In the genomic region with DNA sequence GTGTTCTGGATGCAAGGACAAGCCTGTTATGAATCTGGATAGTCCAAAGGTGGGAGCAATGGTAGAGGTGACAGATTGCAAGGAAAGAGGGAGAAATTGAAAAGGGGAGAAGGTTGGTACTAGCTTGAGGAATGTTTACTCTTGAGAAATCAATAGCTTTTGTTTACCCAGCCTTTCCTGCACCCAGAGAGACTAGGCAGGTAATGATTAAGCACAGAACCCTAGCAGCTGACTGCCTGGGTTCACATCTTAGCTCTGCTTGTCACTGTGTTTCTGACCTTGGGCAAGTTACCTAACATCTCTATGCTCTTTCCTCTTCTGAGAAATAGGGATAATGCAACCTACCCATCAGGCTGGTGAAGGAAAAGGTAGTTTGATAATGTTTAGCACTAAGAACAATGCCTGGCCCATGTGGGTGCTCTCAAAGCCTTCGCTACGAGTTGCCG, we compare ENCODE assay signal across 16 cellular contexts.
DNase-seq lines count a peak whose midpoint lies in the region; ATAC-seq and TF ChIP-seq lines count a peak whose summit lies in the region.
"Had no signal": no experiment of that assay in that cellular context is flagged by ENCODE, and none has a peak within 500 bp of the region (broad histone marks: within the 10 kb centered on the region; RNA-seq: fewer than 3 reads in every experiment).

No MANE protein-coding gene starts in this region.

- DNase-seq in DMS53 (lab: John Stamatoyannopoulos, UW) (peak; percentile 59), NCI-H146 treated with DMSO at 0.1 percent for 48 hours (lab: John Stamatoyannopoulos, UW; ENCODE audit: unreplicated experiment) (peak; percentile 69), epithelial cell of esophagus (ENCODE audit: low read depth) (peak; percentile 65), foreskin melanocyte (no peak)
- DNase-seq: activated naive CD4-positive, alpha-beta T cell treated with Interleukin-2 at 50 U/mL for 16 hours; DMS 273 treated with DMSO at 0.1 percent for 48 hours; KG1; NCI-H1105 treated with DMSO at 0.1 percent for 48 hours; NK-92 treated with Interleukin-12 subunit alpha and Interleukin-12 subunit beta, amount 100 ng/mL, for 24 hours; sigmoid colon; T-helper 2 cell had no signal

- TF ChIP-seq CTCF in epithelial cell of esophagus (IDR thresholded peaks at IDR 0.05; ENCODE audit: insufficient read depth, low read depth, low read length, missing control alignments) (no peak), neutrophil (IDR thresholded peaks at IDR 0.05) (no peak)

- H3K4me3 ChIP-seq in epithelial cell of esophagus (ENCODE audit: low read length) (no peak overlapping the region), neutrophil (ENCODE audit: low read depth in 1 of 2, low read length in 1 of 2) (no peak overlapping the region)
- H3K4me3 ChIP-seq: ascending aorta, coronary artery, sigmoid colon had no signal

- no peaks in the 10 kb centered on the region for H3K9me3 ChIP-seq in neutrophil
- H3K9me3 ChIP-seq: ascending aorta, sigmoid colon had no signal

- ATAC-seq in HG02938 (IDR thresholded peaks at IDR 0.05; ENCODE audit: unreplicated experiment) = no peak
- no peak for ATAC-seq in HG03135 (IDR thresholded peaks at IDR 0.05; ENCODE audit: unreplicated experiment)

- no peaks in the 10 kb centered on the region for H3K27me3 ChIP-seq in neutrophil
- H3K27me3 ChIP-seq: ascending aorta, sigmoid colon had no signal

- H3K36me3 ChIP-seq in neutrophil = peaks cover 39% of the 10 kb centered on the region

- H3K27ac ChIP-seq in neutrophil = peak overlapping the region; percentile 61
- H3K27ac ChIP-seq: ascending aorta, coronary artery, sigmoid colon had no signal

- peaks cover 46 to 53% of the 10 kb centered on the region in 2 experiments for H3K4me1 ChIP-seq in neutrophil (ENCODE audit: control insufficient read depth in 1 of 2, insufficient read depth in 1 of 2, low read depth in 1 of 2, low read length in 1 of 2)
- H3K4me1 ChIP-seq: ascending aorta, sigmoid colon had no signal
